Comparison of ENCODE assay signal across 1 cellular context in the genomic region with DNA sequence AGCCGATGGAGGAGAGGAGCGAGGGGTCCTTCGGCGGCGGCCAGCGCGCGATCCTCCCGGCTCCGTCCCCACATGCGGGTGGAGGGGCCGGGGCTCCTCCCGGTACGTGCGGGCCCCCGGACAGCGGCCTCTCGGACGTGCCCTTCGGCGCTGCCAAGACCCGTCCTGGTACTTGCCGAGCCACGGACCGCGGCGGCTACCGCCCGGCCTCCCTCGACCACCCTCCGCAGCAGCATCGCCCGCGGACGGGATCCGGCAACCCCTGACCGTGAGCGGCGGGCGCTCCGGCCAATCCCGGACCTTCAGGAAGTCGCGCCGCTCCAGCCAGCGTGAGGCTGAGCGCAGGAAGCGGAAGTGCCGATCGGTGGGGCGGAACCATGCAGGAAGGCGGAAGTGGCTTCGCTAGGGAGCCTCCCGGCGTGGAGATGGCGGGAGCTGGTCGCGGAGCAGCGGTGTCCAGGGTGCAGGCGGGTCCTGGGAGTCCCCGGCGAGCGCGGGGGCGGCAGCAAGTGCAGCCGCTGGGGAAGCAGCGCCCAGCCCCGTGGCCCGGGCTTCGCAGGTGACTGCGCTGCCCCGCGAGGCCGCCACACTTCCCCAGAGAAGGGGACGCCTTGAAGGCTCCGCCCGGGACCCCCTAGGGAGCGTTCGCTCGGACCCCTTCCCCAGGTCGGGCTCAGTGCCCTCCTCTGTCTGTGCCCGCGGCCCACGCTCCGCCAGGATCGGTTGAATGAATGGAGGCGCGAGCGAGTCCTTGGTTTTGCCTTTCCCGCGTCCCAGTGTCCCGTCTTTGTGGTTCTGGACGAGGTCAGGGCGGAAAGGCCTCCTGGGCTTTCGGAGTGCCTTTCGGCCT.
TF ChIP-seq lines count a peak whose summit lies in the region.

TSS of gene CCDC137 (plus strand) at position 396 of the 850 bp plus-strand sequence. CDS start at position 426, 30 bp downstream.
TSS of gene OXLD1 (minus strand) at position 264 of the 850 bp plus-strand sequence. CDS start at position 236, 28 bp downstream.

TF ChIP-seq in IMR-90, 13 proteins besides CTCF, POLR2A, EP300 and RAD21 (continued from another document):
- TF ChIP-seq, protein P1, sequence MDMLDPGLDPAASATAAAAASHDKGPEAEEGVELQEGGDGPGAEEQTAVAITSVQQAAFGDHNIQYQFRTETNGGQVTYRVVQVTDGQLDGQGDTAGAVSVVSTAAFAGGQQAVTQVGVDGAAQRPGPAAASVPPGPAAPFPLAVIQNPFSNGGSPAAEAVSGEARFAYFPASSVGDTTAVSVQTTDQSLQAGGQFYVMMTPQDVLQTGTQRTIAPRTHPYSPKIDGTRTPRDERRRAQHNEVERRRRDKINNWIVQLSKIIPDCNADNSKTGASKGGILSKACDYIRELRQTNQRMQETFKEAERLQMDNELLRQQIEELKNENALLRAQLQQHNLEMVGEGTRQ (IDR thresholded peaks at IDR 0.05; ENCODE audit: low read depth, low read length): peak; percentile 36
- TF ChIP-seq BHLHE40 (IDR thresholded peaks at IDR 0.05; ENCODE audit: low read depth, low read length) (no peak), FOS (IDR thresholded peaks at IDR 0.05; ENCODE audit: low read depth, low read length) (peak; percentile 33; the same call in 1 of the 2 replicates), MXI1 (IDR thresholded peaks at IDR 0.05; ENCODE audit: borderline replicate concordance, low read depth, low read length) (peak; percentile 85; the same call in 1 of the 2 replicates)
